Comparison of ENCODE assay signal across 20 cellular contexts in the genomic region with DNA sequence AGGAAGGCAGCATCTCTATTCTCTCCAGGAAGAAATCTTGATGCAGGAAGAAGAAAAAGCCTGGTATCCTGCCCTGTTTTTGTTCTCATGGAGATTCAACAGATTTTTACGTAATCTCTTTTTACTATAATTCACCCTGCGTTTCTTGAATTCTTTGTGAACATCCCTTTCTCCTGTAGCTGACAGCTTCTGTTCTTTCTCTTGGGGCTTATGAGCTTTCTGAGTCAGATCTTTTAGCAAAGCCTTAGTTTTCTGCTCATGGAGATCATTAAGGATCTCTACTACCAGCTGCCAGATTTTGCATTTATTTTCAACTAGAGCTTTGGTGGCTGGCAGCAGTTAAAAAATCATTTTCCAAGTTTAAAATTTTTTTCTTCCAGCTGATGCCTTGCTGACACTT. TPM values are rescaled to one million over a fixed set of nuclear protein-coding genes. Genes with fewer than 3 reads are reported as not detected.
DNase-seq lines count a peak whose midpoint lies in the region; ATAC-seq and TF ChIP-seq lines count a peak whose summit lies in the region.
"Had no signal": no experiment of that assay in that cellular context is flagged by ENCODE, and none has a peak within 500 bp of the region (broad histone marks: within the 10 kb centered on the region; RNA-seq: fewer than 3 reads in every experiment).

No MANE protein-coding gene starts in this region.

- ATAC-seq in HG03354 (IDR thresholded peaks at IDR 0.05; ENCODE audit: poor library complexity, severe bottlenecking, unreplicated experiment), result no peak

- H3K27ac ChIP-seq in dorsolateral prefrontal cortex, result peak overlapping the region in 51 of 59 donors; percentile 14 to 83 (median 65)
- H3K27ac ChIP-seq in hepatocyte, result no peak overlapping the region
- H3K27ac ChIP-seq in vagina, result no peak overlapping the region
- H3K27ac ChIP-seq: BLaER1, GM23248, HL-60 had no signal

- H3K4me1 ChIP-seq in Loucy (ENCODE audit: insufficient read depth, low read length, poor library complexity, severe bottlenecking) (peaks cover 53% of the 10 kb centered on the region), hepatocyte (ENCODE audit: insufficient read depth) (no peaks in the 10 kb centered on the region), vagina (no peaks in the 10 kb centered on the region)
- H3K4me1 ChIP-seq: BLaER1 had no signal

- 57% methylated on average over 2 of the region's 2 CpGs for WGBS in hepatocyte (ENCODE audit: low lambda C conversion rate, missing lambda C conversion rate)

- DNase-seq in dorsolateral prefrontal cortex (no peak), hepatocyte (ENCODE audit: low spot score) (peak; percentile 17), superior temporal gyrus (ENCODE audit: extremely low spot score) (peak; percentile 65), KBM-7 (no peak), vagina (ENCODE audit: extremely low spot score in 2 of 2) (no peak)
- DNase-seq: 8988T; CD4-positive, alpha-beta memory T cell; DMS153; DMS79; GDM1; GM23248; HCEC 1CT had no signal

- no peaks in the 10 kb centered on the region; the same call in 1 of the 2 replicates for H3K9me2 ChIP-seq in Loucy (replicated peaks; ENCODE audit: low read depth, low read length)
- H3K9me2 ChIP-seq in hepatocyte (replicated peaks; ENCODE audit: insufficient read depth), result no peaks in the 10 kb centered on the region

- intact Hi-C loops in dorsolateral prefrontal cortex (cut with DNase I) (no loop called here), vagina (cut with DNase I) (no loop called here)

- TF ChIP-seq POLR2A in vagina (IDR thresholded peaks at IDR 0.05), result no peak

- TF ChIP-seq CTCF in Loucy (conservative IDR thresholded peaks at IDR 0.05; ENCODE audit: low read length) (no peak), dorsolateral prefrontal cortex (IDR thresholded peaks at IDR 0.05 in 54 of 56, conservative IDR thresholded peaks at IDR 0.05 in 2 of 56; ENCODE audit: low read depth in 1 of 56, partially characterized antibody in 56 of 56) (no peak), hepatocyte (IDR thresholded peaks at IDR 0.05; ENCODE audit: poor library complexity) (no peak), vagina (IDR thresholded peaks at IDR 0.05) (no peak)

- peaks cover 4% of the 10 kb centered on the region; the same call in 1 of the 2 replicates for H3K9me3 ChIP-seq in Loucy (ENCODE audit: insufficient read depth, low read depth, low read length)
- no peaks in the 10 kb centered on the region for H3K9me3 ChIP-seq in hepatocyte (ENCODE audit: low read depth)
- no peaks in the 10 kb centered on the region for H3K9me3 ChIP-seq in vagina

- H4K20me1 ChIP-seq in Loucy (ENCODE audit: insufficient read depth, low read length, poor library complexity, severe bottlenecking) (no peaks in the 10 kb centered on the region), hepatocyte (ENCODE audit: insufficient read depth, poor library complexity, severe bottlenecking) (no peaks in the 10 kb centered on the region)
- H4K20me1 ChIP-seq: BLaER1 had no signal

- peaks cover 10% of the 10 kb centered on the region for H3F3A ChIP-seq in Loucy (ENCODE audit: low read depth)

- H3K36me3 ChIP-seq in Loucy (ENCODE audit: insufficient read depth, low read length) (no peaks in the 10 kb centered on the region), hepatocyte (replicated peaks; ENCODE audit: insufficient read depth, low read depth) (no peaks in the 10 kb centered on the region), vagina (no peaks in the 10 kb centered on the region)
- H3K36me3 ChIP-seq: BLaER1 had no signal

- peak overlapping the region; percentile 49 for H3K9ac ChIP-seq in Loucy (ENCODE audit: low read depth, low read length, poor library complexity, severe bottlenecking)
- H3K9ac ChIP-seq: BLaER1, GM23248 had no signal

- H3K4me3 ChIP-seq in Loucy (ENCODE audit: low read length, poor library complexity, severe bottlenecking), result peak overlapping the region; percentile 51
- H3K4me3 ChIP-seq in dorsolateral prefrontal cortex, result no peak overlapping the region
- no peak overlapping the region for H3K4me3 ChIP-seq in hepatocyte
- H3K4me3 ChIP-seq in vagina, result no peak overlapping the region
- H3K4me3 ChIP-seq: BLaER1, GM23248 had no signal

- H3K4me2 ChIP-seq in Loucy (ENCODE audit: low read depth, low read length, poor library complexity, severe bottlenecking) (peak overlapping the region; percentile 66), hepatocyte (no peak overlapping the region)
- H3K4me2 ChIP-seq: BLaER1 had no signal

- H2AFZ ChIP-seq in Loucy (ENCODE audit: low read length) (no peak overlapping the region), hepatocyte (no peak overlapping the region)
- H2AFZ ChIP-seq: GM23248 had no signal

- no peaks in the 10 kb centered on the region for H3K79me2 ChIP-seq in Loucy (ENCODE audit: insufficient read depth, low read length)
- no peaks in the 10 kb centered on the region for H3K79me2 ChIP-seq in hepatocyte

- in situ Hi-C loops in KBM-7 (cut with MboI; ENCODE audit: low pct_unique_long_range_greater_than_20kb, low sequenced_read_pairs), result no loop called here

- H3K27me3 ChIP-seq in Loucy (ENCODE audit: insufficient read depth, low read length, poor library complexity, severe bottlenecking), result no peaks in the 10 kb centered on the region
- H3K27me3 ChIP-seq in dorsolateral prefrontal cortex, result no peaks in the 10 kb centered on the region
- H3K27me3 ChIP-seq in hepatocyte, result no peaks in the 10 kb centered on the region
- H3K27me3 ChIP-seq in vagina, result no peaks in the 10 kb centered on the region
- H3K27me3 ChIP-seq: BLaER1 had no signal

RNA-seq across cellular contexts. Expression of a gene that starts 51.6 kb away (rescaled TPM):
- total RNA-seq in dorsolateral prefrontal cortex (1,000 to 10,000 TPM in 11 of 120 experiments, 100 to 1,000 TPM in 101, 10 to 100 TPM in 8; 40.9 to 1,548 (median 379) TPM), hepatocyte (0.10 and 0.40 TPM in 2 replicates), vagina (not detected)
- 0.17 TPM in 1 of 2 replicates, not detected in the other for polyA plus RNA-seq in hepatocyte
- total RNA-seq: CD4-positive, alpha-beta memory T cell; Daoy; GM23248; HT1080 had no signal
- polyA plus RNA-seq: AG04450; CD14-positive monocyte; CD4-positive, alpha-beta memory T cell; GM23248 had no signal

Comparison
In these comparisons a context has a peak if more than half of its experiments do, and no peak if none do; other contexts are left out.
1. DNase-seq: peak in hepatocyte (single experiment) and superior temporal gyrus (single experiment); none in dorsolateral prefrontal cortex (0 of 10), KBM-7 (single experiment) and vagina (0 of 2).
2. H3K27ac ChIP-seq: peak in dorsolateral prefrontal cortex (51 of 59); none in hepatocyte (single experiment) and vagina (single experiment).
3. RNA of a gene that starts 51.6 kb away (total RNA-seq): 40.9 to 1,548 TPM in dorsolateral prefrontal cortex; 0.10 to 0.40 TPM in hepatocyte and not detected in vagina (single experiment); every median in the first group is over 10 times any median in the second.